Comparison of ENCODE assay signal across 17 cellular contexts in genomic region chr3:54040476-54040875, GRCh38.
A peak's percentile ranks its signal among the peaks of the same experiment; 100 is the strongest.
DNase-seq lines count a peak whose midpoint lies in the region; TF ChIP-seq lines count a peak whose summit lies in the region.
"Had no signal": no experiment of that assay in that cellular context is flagged by ENCODE, and none has a peak within 500 bp of the region (broad histone marks: within the 10 kb centered on the region; RNA-seq: fewer than 3 reads in every experiment).

No MANE protein-coding gene starts in this region.

- H3K36me3 ChIP-seq in neural progenitor cell: no peaks in the 10 kb centered on the region
- H3K36me3 ChIP-seq: BLaER1 treated with 17β-estradiol and CSF1 and Interleukin-3, amounts not matched to agents 10 nM and 100 nM had no signal

- H3K79me2 ChIP-seq in neural progenitor cell (ENCODE audit: low read depth): no peaks in the 10 kb centered on the region

- H3K4me3 ChIP-seq in neural progenitor cell: no peak overlapping the region
- H3K4me3 ChIP-seq: A549; BLaER1 treated with 17β-estradiol and CSF1 and Interleukin-3, amounts not matched to agents 10 nM and 100 nM; GM12878 had no signal

- peak overlapping the region; percentile 70 for H3K27ac Mint-ChIP-seq in neural progenitor cell
- H3K27ac Mint-ChIP-seq: B cell; CD4-positive, alpha-beta T cell; CD8-positive, alpha-beta T cell had no signal

- no peaks in the 10 kb centered on the region for H3K27me3 ChIP-seq in neural progenitor cell
- H3K27me3 ChIP-seq: BLaER1 treated with 17β-estradiol and CSF1 and Interleukin-3, amounts not matched to agents 10 nM and 100 nM had no signal

- no peaks in the 10 kb centered on the region for H4K20me1 ChIP-seq in neural progenitor cell (ENCODE audit: low read depth)
- H4K20me1 ChIP-seq: BLaER1 treated with 17β-estradiol and CSF1 and Interleukin-3, amounts not matched to agents 10 nM and 100 nM had no signal

- no peaks in the 10 kb centered on the region for H3K9me3 Mint-ChIP-seq in neural progenitor cell
- H3K9me3 Mint-ChIP-seq: CD4-positive, alpha-beta T cell; CD8-positive, alpha-beta T cell had no signal

- DNase-seq in NCI-H82 (lab: John Stamatoyannopoulos, UW) (peak; percentile 74), NCI-H82 treated with DMSO at 0.1 percent for 48 hours (lab: John Stamatoyannopoulos, UW; ENCODE audit: unreplicated experiment) (peak; percentile 24), neural progenitor cell (ENCODE audit: low spot score) (peak; percentile 64), NCI-H446 (lab: John Stamatoyannopoulos, UW) (no peak), A172 (ENCODE audit: low spot score) (no peak)
- DNase-seq: 8988T; AML-193; Caco-2; Calu3; CD4-positive, alpha-beta T cell; CD8-positive, alpha-beta T cell; DMS79 treated with DMSO at 0.1 percent for 48 hours had no signal

- H3K27ac ChIP-seq in neural progenitor cell: no peak overlapping the region
- H3K27ac ChIP-seq: A549; BLaER1 treated with 17β-estradiol and CSF1 and Interleukin-3, amounts not matched to agents 10 nM and 100 nM; C4-2B had no signal

- H3K9me3 ChIP-seq in neural progenitor cell (ENCODE audit: low read depth): no peaks in the 10 kb centered on the region
- H3K9me3 ChIP-seq: A549; BLaER1 treated with 17β-estradiol and CSF1 and Interleukin-3, amounts not matched to agents 10 nM and 100 nM; Caco-2 had no signal

- H3K4me2 ChIP-seq in neural progenitor cell: peak overlapping the region; percentile 16
- H3K4me2 ChIP-seq: A549 had no signal

- H3K9ac ChIP-seq in neural progenitor cell: no peak overlapping the region
- H3K9ac ChIP-seq: BLaER1 treated with 17β-estradiol and CSF1 and Interleukin-3, amounts not matched to agents 10 nM and 100 nM had no signal

- H3K36me3 Mint-ChIP-seq in neural progenitor cell: no peaks in the 10 kb centered on the region
- H3K36me3 Mint-ChIP-seq: CD8-positive, alpha-beta T cell had no signal

- no peak for TF ChIP-seq CTCF in neural progenitor cell (IDR thresholded peaks at IDR 0.05)

- H3K4me1 ChIP-seq in neural progenitor cell: peaks cover 11% of the 10 kb centered on the region
- H3K4me1 ChIP-seq: A549 had no signal

- H3K27me3 Mint-ChIP-seq in neural progenitor cell (ENCODE audit: insufficient read depth, low read depth): peaks cover 4% of the 10 kb centered on the region

- peaks cover 11% of the 10 kb centered on the region for H3K4me1 Mint-ChIP-seq in neural progenitor cell
- H3K4me1 Mint-ChIP-seq: B cell had no signal

- no peak overlapping the region for H3K4me3 Mint-ChIP-seq in neural progenitor cell
- H3K4me3 Mint-ChIP-seq: B cell; CD4-positive, alpha-beta T cell; CD8-positive, alpha-beta T cell had no signal

- H2AFZ ChIP-seq in neural progenitor cell (replicated peaks): no peak overlapping the region

- no peaks in the 10 kb centered on the region for H3F3A ChIP-seq in neural progenitor cell (ENCODE audit: low read depth)

Comparison
In these comparisons a context has a peak if more than half of its experiments do, and no peak if none do; other contexts are left out.
1. DNase-seq: peak in NCI-H82 (single experiment), NCI-H82 treated with DMSO at 0.1 percent for 48 hours (single experiment) and neural progenitor cell (single experiment); none in NCI-H446 (0 of 2) and A172 (single experiment).